In the genomic region with DNA sequence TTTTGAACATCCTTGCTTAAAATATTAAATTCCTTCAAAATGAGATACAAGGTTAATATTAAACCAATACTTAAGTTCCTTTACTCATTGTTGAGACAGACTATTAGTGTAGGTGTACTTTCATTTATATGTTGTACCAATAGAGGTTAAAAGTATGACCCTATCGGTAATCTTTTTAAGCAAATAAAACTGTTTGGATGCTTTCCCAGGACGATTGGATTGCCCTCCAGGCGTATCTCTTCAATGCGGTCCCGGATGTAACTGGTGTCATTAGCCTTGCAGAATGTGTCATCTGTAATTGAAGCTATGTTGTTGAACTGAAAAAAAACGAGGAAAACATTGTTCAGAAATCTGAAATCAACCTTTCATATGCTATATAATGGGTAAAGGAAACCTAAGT, we compare ENCODE assay signal across 2 cellular contexts.
TF ChIP-seq lines count a peak whose summit lies in the region.

No MANE protein-coding gene starts in this region.

TF ChIP-seq in IMR-90, 13 proteins besides CTCF, POLR2A, EP300 and RAD21 (continued from another document):
- TF ChIP-seq MAFK (IDR thresholded peaks at IDR 0.05; ENCODE audit: low read depth, low read length) = no peak
- TF ChIP-seq RCOR1 (IDR thresholded peaks at IDR 0.05; ENCODE audit: insufficient replicate concordance, low read length) = no peak
- no peak for TF ChIP-seq FOS (IDR thresholded peaks at IDR 0.05; ENCODE audit: low read depth, low read length)
- no peak for TF ChIP-seq RFX5 (IDR thresholded peaks at IDR 0.05; ENCODE audit: low read depth, low read length)
- TF ChIP-seq BHLHE40 (IDR thresholded peaks at IDR 0.05; ENCODE audit: low read depth, low read length) = no peak
- TF ChIP-seq, protein P1, sequence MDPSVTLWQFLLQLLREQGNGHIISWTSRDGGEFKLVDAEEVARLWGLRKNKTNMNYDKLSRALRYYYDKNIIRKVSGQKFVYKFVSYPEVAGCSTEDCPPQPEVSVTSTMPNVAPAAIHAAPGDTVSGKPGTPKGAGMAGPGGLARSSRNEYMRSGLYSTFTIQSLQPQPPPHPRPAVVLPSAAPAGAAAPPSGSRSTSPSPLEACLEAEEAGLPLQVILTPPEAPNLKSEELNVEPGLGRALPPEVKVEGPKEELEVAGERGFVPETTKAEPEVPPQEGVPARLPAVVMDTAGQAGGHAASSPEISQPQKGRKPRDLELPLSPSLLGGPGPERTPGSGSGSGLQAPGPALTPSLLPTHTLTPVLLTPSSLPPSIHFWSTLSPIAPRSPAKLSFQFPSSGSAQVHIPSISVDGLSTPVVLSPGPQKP (IDR thresholded peaks at IDR 0.05; ENCODE audit: borderline replicate concordance, low read depth, low read length) = no peak
TF ChIP-seq in IMR-90: peak in this region for 0.

TF ChIP-seq in SK-N-SH treated with all-trans-retinoic acid at 6 μM for 48 hours, 23 proteins besides CTCF, POLR2A, EP300 and RAD21 (continued from another document):
- TF ChIP-seq CSDC2 (CRISPR knock-in tag; IDR thresholded peaks at IDR 0.05) (no peak), PPARA (CRISPR knock-in tag; IDR thresholded peaks at IDR 0.05; ENCODE audit: borderline replicate concordance) (no peak), ESRRG (CRISPR knock-in tag; IDR thresholded peaks at IDR 0.05) (no peak), ZNF70 (CRISPR knock-in tag; IDR thresholded peaks at IDR 0.05) (no peak), ZNF8 (CRISPR knock-in tag; IDR thresholded peaks at IDR 0.05) (no peak), RARB (CRISPR knock-in tag; IDR thresholded peaks at IDR 0.05) (no peak)
- TF ChIP-seq, protein P2, sequence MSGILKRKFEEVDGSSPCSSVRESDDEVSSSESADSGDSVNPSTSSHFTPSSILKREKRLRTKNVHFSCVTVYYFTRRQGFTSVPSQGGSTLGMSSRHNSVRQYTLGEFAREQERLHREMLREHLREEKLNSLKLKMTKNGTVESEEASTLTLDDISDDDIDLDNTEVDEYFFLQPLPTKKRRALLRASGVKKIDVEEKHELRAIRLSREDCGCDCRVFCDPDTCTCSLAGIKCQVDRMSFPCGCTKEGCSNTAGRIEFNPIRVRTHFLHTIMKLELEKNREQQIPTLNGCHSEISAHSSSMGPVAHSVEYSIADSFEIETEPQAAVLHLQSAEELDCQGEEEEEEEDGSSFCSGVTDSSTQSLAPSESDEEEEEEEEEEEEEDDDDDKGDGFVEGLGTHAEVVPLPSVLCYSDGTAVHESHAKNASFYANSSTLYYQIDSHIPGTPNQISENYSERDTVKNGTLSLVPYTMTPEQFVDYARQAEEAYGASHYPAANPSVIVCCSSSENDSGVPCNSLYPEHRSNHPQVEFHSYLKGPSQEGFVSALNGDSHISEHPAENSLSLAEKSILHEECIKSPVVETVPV (CRISPR knock-in tag; IDR thresholded peaks at IDR 0.05) = no peak
